In the genomic region with DNA sequence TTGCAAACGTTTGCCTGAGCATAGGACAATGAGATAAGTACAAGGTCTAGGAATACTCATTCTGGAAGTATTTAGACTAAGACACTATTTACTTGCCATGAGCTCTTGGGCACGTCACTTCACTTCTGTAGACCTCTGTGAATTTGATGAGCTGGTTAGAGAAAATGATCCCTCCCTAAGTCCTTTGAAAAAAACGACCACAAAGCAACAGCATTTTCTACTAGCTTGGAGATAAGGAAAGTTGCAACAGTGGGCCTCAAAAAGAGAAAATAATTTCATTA, we compare ENCODE assay signal across 10 cellular contexts. TPM values are rescaled to one million over a fixed set of nuclear protein-coding genes. Genes with fewer than 3 reads are reported as not detected.
DNase-seq lines count a peak whose midpoint lies in the region; ATAC-seq and TF ChIP-seq lines count a peak whose summit lies in the region.
"Had no signal": no experiment of that assay in that cellular context is flagged by ENCODE, and none has a peak within 500 bp of the region (broad histone marks: within the 10 kb centered on the region; RNA-seq: fewer than 3 reads in every experiment).

No MANE protein-coding gene starts in this region.

- no peaks in the 10 kb centered on the region for H3K27me3 ChIP-seq in left ventricle myocardium inferior (ENCODE audit: low read depth)
- no peaks in the 10 kb centered on the region for H3K27me3 ChIP-seq in rectal smooth muscle tissue (ENCODE audit: control insufficient read depth, insufficient read depth, low read length)

- H3K9me3 ChIP-seq in left ventricle myocardium inferior (replicated peaks), result no peaks in the 10 kb centered on the region
- H3K9me3 ChIP-seq: HAP-1 had no signal

- intact Hi-C loops in left ventricle myocardium inferior (cut with micrococcal nuclease), result loop anchor here (10.0 kb wide), 1 partner anchor 52 kb away; no protein-coding TSS in a partner anchor

- ATAC-seq in GM19324 (IDR thresholded peaks at IDR 0.05; ENCODE audit: low FRiP score, unreplicated experiment) (no peak), GM21526 (IDR thresholded peaks at IDR 0.05; ENCODE audit: low FRiP score, unreplicated experiment) (no peak)

- H3K4me3 ChIP-seq in WI38 (ENCODE audit: low read depth, low read length), result peak overlapping the region; percentile 86
- peak overlapping the region; percentile 85 for H3K4me3 ChIP-seq in left ventricle myocardium inferior
- H3K4me3 ChIP-seq in rectal smooth muscle tissue (ENCODE audit: low read length), result peak overlapping the region; percentile 93

- TF ChIP-seq CTCF in WI38 (IDR thresholded peaks at IDR 0.05; ENCODE audit: low read depth, low read length), result no peak
- TF ChIP-seq CTCF in left ventricle myocardium inferior (IDR thresholded peaks at IDR 0.05; ENCODE audit: borderline replicate concordance), result no peak

- peak overlapping the region; percentile 89 for H3K27ac ChIP-seq in left ventricle myocardium inferior (replicated peaks)
- H3K27ac ChIP-seq in rectal smooth muscle tissue (ENCODE audit: low read depth, low read length), result peak overlapping the region; percentile 93

- H3K36me3 ChIP-seq in left ventricle myocardium inferior, result no peaks in the 10 kb centered on the region
- no peaks in the 10 kb centered on the region for H3K36me3 ChIP-seq in rectal smooth muscle tissue (ENCODE audit: control insufficient read depth, insufficient read depth, low read length)
- H3K36me3 ChIP-seq: HAP-1 had no signal

- H3K4me1 ChIP-seq in left ventricle myocardium inferior (peaks cover 42% of the 10 kb centered on the region), rectal smooth muscle tissue (ENCODE audit: control insufficient read depth, insufficient read depth, low read length) (peaks cover 16% of the 10 kb centered on the region)

- peak overlapping the region; percentile 56 for H3K9ac ChIP-seq in rectal smooth muscle tissue (ENCODE audit: low read length)

- peak; percentile 20 for DNase-seq in GM04503 (ENCODE audit: low read depth)
- no peak for DNase-seq in left ventricle myocardium inferior
- no peak for DNase-seq in activated gamma-delta T cell treated with Interleukin-2 at 50 U/mL for 16 hours
- DNase-seq in stimulated activated CD4-positive, alpha-beta T cell treated with anti-CD3 and anti-CD28 coated beads, Interleukin-2, amount 100 ng/mL, for 48 hours, result no peak
- DNase-seq: activated CD4-positive, alpha-beta T cell treated with anti-CD3 and anti-CD28 coated beads, Interleukin-2, amount 50 U/mL, for 1 hour had no signal

RNA-seq across cellular contexts. Expression of a gene that starts 1.9 kb away (rescaled TPM):
- total RNA-seq in left ventricle myocardium inferior, result 2.6 TPM
